ENCODE assay signal across 13 cellular contexts in genomic region chr5:106171132-106171531, GRCh38.
"Had no signal": no experiment of that assay in that cellular context is flagged by ENCODE, and none has a peak within 500 bp of the region (broad histone marks: within the 10 kb centered on the region; RNA-seq: fewer than 3 reads in every experiment).

No MANE protein-coding gene starts in this region.

- H3K27ac ChIP-seq: cardiac muscle cell, pancreas, stomach, testis, upper lobe of right lung had no signal

- DNase-seq: activated CD4-positive, alpha-beta T cell treated with anti-CD3 and anti-CD28 coated beads, Interleukin-2, amount 50 U/mL, for 1 hour; activated naive CD4-positive, alpha-beta T cell; anterior cingulate cortex; glutamatergic neuron; hypothalamus; mesenchymal stem cell; naive thymus-derived CD8-positive, alpha-beta T cell; pancreas; stimulated activated CD4-positive, alpha-beta T cell treated with anti-CD3 and anti-CD28 coated beads, Interleukin-2, amount 100 ng/mL, for 24 hours; stomach; testis; upper lobe of right lung had no signal

- ATAC-seq: naive thymus-derived CD8-positive, alpha-beta T cell; pancreas; upper lobe of right lung had no signal
